1 cellular context compared by ENCODE assay signal in the genomic region with DNA sequence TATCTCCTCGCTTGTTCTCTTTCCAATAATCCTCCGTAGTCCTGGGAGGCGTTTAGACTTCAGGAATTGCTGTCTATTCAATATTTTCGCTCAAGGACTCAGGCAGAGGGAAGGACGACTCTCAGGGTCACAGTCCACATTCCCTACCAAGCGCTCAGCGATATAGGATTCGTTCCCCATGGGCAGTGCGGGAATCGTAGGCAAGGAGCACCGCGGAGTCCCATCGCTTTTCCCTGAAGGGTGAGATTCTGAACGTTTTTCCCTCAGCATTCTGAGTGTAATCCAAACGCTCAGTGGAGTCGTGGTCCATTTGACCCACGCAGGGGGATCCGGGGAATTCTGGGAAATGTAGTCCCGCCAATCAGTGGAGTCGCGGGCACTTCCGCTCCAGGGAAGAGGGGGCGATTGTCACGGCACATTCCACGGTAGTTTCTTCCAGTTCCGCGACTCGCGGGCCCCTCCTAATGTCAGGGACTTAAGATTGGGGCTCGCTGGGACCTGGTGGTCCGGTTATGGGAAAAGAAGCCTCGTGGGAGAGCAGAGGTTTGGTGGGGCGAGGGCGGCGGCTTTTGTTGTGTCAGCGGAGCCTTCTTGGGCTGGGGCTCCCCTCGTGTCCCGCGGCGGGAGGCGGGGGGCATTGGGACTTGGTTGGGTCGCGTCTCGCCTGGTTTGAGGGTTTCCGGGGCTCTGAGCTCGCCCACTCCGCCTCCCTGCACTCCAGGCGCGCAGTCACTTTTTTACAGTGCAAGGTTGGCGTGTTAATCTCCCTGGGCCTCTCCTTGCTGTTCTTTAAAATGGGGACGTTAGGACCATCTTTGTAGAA.
TF ChIP-seq lines count a peak whose summit lies in the region.

A gene (plus strand): TSS at position 364 of the 823 bp plus-strand sequence. CDS start 3,079 bp downstream, outside the sequence.

TF ChIP-seq in HepG2, 621 proteins besides CTCF, POLR2A, EP300 and RAD21 (continued from another document):
- TF ChIP-seq, protein P1, sequence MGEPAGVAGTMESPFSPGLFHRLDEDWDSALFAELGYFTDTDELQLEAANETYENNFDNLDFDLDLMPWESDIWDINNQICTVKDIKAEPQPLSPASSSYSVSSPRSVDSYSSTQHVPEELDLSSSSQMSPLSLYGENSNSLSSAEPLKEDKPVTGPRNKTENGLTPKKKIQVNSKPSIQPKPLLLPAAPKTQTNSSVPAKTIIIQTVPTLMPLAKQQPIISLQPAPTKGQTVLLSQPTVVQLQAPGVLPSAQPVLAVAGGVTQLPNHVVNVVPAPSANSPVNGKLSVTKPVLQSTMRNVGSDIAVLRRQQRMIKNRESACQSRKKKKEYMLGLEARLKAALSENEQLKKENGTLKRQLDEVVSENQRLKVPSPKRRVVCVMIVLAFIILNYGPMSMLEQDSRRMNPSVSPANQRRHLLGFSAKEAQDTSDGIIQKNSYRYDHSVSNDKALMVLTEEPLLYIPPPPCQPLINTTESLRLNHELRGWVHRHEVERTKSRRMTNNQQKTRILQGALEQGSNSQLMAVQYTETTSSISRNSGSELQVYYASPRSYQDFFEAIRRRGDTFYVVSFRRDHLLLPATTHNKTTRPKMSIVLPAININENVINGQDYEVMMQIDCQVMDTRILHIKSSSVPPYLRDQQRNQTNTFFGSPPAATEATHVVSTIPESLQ (CRISPR knock-in tag; conservative IDR thresholded peaks at IDR 0.05) = no peak
- TF ChIP-seq, protein P2, sequence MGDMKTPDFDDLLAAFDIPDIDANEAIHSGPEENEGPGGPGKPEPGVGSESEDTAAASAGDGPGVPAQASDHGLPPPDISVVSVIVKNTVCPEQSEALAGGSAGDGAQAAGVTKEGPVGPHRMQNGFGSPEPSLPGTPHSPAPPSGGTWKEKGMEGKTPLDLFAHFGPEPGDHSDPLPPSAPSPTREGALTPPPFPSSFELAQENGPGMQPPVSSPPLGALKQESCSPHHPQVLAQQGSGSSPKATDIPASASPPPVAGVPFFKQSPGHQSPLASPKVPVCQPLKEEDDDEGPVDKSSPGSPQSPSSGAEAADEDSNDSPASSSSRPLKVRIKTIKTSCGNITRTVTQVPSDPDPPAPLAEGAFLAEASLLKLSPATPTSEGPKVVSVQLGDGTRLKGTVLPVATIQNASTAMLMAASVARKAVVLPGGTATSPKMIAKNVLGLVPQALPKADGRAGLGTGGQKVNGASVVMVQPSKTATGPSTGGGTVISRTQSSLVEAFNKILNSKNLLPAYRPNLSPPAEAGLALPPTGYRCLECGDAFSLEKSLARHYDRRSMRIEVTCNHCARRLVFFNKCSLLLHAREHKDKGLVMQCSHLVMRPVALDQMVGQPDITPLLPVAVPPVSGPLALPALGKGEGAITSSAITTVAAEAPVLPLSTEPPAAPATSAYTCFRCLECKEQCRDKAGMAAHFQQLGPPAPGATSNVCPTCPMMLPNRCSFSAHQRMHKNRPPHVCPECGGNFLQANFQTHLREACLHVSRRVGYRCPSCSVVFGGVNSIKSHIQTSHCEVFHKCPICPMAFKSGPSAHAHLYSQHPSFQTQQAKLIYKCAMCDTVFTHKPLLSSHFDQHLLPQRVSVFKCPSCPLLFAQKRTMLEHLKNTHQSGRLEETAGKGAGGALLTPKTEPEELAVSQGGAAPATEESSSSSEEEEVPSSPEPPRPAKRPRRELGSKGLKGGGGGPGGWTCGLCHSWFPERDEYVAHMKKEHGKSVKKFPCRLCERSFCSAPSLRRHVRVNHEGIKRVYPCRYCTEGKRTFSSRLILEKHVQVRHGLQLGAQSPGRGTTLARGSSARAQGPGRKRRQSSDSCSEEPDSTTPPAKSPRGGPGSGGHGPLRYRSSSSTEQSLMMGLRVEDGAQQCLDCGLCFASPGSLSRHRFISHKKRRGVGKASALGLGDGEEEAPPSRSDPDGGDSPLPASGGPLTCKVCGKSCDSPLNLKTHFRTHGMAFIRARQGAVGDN (CRISPR knock-in tag; IDR thresholded peaks at IDR 0.05) = peak; percentile 71
- TF ChIP-seq, protein P3, sequence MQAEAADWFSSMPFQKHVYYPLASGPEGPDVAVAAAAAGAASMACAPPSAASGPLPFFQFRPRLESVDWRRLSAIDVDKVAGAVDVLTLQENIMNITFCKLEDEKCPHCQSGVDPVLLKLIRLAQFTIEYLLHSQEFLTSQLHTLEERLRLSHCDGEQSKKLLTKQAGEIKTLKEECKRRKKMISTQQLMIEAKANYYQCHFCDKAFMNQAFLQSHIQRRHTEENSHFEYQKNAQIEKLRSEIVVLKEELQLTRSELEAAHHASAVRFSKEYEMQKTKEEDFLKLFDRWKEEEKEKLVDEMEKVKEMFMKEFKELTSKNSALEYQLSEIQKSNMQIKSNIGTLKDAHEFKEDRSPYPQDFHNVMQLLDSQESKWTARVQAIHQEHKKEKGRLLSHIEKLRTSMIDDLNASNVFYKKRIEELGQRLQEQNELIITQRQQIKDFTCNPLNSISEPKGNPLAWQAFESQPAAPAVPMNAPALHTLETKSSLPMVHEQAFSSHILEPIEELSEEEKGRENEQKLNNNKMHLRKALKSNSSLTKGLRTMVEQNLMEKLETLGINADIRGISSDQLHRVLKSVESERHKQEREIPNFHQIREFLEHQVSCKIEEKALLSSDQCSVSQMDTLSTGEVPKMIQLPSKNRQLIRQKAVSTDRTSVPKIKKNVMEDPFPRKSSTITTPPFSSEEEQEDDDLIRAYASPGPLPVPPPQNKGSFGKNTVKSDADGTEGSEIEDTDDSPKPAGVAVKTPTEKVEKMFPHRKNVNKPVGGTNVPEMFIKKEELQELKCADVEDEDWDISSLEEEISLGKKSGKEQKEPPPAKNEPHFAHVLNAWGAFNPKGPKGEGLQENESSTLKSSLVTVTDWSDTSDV (CRISPR knock-in tag; IDR thresholded peaks at IDR 0.05) = no peak
- TF ChIP-seq SMAD1 (CRISPR knock-in tag; IDR thresholded peaks at IDR 0.05; ENCODE audit: borderline replicate concordance, low read depth) = no peak
TF ChIP-seq in HepG2: peak in this region for 167.
